In the genomic region with DNA sequence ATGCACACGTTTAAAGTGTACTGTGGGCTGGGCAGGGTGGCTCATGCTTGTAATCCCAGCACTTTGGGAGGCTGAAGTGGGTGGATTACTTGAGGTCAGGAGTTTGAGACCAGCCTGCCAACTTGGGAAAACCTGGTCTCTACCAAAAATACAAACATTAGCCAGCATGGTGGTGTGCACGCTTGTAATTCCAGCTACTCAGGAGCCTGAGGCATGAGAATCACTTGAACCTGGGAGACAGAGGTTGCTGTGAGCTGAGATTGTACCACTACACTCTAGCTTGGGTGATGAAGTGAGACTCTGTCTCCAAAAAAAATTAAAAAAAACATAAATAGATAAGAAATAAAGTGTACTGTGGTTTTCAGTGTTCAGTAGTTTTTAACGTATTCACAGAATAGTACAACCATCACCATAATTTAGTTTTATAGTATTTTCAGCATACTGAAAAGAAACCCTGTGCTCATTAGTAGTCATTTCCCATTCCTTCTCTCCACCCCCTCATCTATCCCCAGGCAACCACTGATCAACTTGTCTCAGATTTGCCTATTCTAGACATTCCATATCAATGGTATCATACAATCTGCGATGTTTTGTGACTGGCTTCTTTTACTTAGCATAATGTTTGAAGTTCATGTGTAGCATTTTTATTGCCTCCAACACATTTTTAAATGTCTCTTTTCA, we compare ENCODE assay signal across 11 cellular contexts. TPM values are rescaled to one million over a fixed set of nuclear protein-coding genes. Genes with fewer than 3 reads are reported as not detected.
DNase-seq lines count a peak whose midpoint lies in the region; ATAC-seq, FAIRE-seq and TF ChIP-seq lines count a peak whose summit lies in the region.
"Had no signal": no experiment of that assay in that cellular context is flagged by ENCODE, and none has a peak within 500 bp of the region (broad histone marks: within the 10 kb centered on the region; RNA-seq: fewer than 3 reads in every experiment).

No MANE protein-coding gene starts in this region.

- H3K4me2 ChIP-seq in smooth muscle cell: peak overlapping the region; percentile 69

- H3F3A ChIP-seq in smooth muscle cell (ENCODE audit: low read depth): peaks cover 3% of the 10 kb centered on the region

- intact Hi-C loops in kidney (cut with DNase I): no loop called here

- FAIRE-seq in kidney (lab: Jason Lieb, UNC): no peak

- H3K9ac ChIP-seq in smooth muscle cell (ENCODE audit: low read depth) (peak overlapping the region; percentile 80), kidney (ENCODE audit: low read length in 2 of 2) (no peak overlapping the region)

- peaks cover 76% of the 10 kb centered on the region for H4K20me1 ChIP-seq in smooth muscle cell (ENCODE audit: low read depth)

- peaks cover 80% of the 10 kb centered on the region for H3K79me2 ChIP-seq in smooth muscle cell (ENCODE audit: low read depth)

- WGBS in smooth muscle cell (ENCODE audit: low lambda C conversion rate): 39% methylated on average over 4 of the region's 4 CpGs

- H3K4me3 ChIP-seq in smooth muscle cell (no peak overlapping the region), kidney (ENCODE audit: low read length in 2 of 2) (no peak overlapping the region)

- H3K36me3 ChIP-seq in smooth muscle cell (ENCODE audit: low read depth) (no peaks in the 10 kb centered on the region), kidney (ENCODE audit: control insufficient read depth in 1 of 2, insufficient read depth in 2 of 2, low read length in 2 of 2) (no peaks in the 10 kb centered on the region)

- H3K4me1 ChIP-seq in foreskin keratinocyte (peaks cover 10% of the 10 kb centered on the region), smooth muscle cell (ENCODE audit: low read depth) (peaks cover 8% of the 10 kb centered on the region), kidney (ENCODE audit: control insufficient read depth in 1 of 2, insufficient read depth in 1 of 2, low read depth in 1 of 2, low read length in 2 of 2) (peaks cover 2 to 3% of the 10 kb centered on the region in 2 donors)

- no peak overlapping the region for H2AFZ ChIP-seq in smooth muscle cell (ENCODE audit: low read depth)

- ATAC-seq in foreskin keratinocyte (peak; percentile 99), HG02852 (IDR thresholded peaks at IDR 0.05; ENCODE audit: unreplicated experiment) (no peak)
- ATAC-seq: stimulated activated naive CD8-positive, alpha-beta T cell treated with anti-CD3 and anti-CD28 coated beads, Interleukin-15, Interleukin-2, amounts not matched to agents 100 U/mL and 50 U/mL, for 24 hours had no signal

- H3K27ac ChIP-seq in foreskin keratinocyte: peak overlapping the region; percentile 49
- H3K27ac ChIP-seq in smooth muscle cell (ENCODE audit: low read depth): peak overlapping the region; percentile 95
- no peak overlapping the region for H3K27ac ChIP-seq in kidney (ENCODE audit: low read depth in 2 of 2, low read length in 2 of 2)

- H3K27me3 ChIP-seq in foreskin keratinocyte (no peaks in the 10 kb centered on the region), smooth muscle cell (ENCODE audit: low read depth) (no peaks in the 10 kb centered on the region)

- DNase-seq in HCEC 1CT (peak; percentile 61), amniotic stem cell (lab: John Stamatoyannopoulos, UW) (peak; percentile 30), foreskin keratinocyte (peak; percentile 80 to 91), smooth muscle cell (lab: John Stamatoyannopoulos, UW; ENCODE audit: unreplicated experiment) (no peak), NCI-H1105 (lab: John Stamatoyannopoulos, UW) (no peak), kidney (no peak)
- no peak for DNase-seq in stimulated activated CD4-positive, alpha-beta T cell treated with anti-CD3 and anti-CD28 coated beads, Interleukin-12 subunit alpha, Interleukin-12 subunit beta, amount 100 ng/mL, for 4 hours
- DNase-seq: NCI-H1092; stimulated activated CD4-positive, alpha-beta T cell treated with anti-CD3 and anti-CD28 coated beads, Interleukin-1b, Interleukin-23, amount 100 ng/mL, for 48 hours; stimulated activated naive CD8-positive, alpha-beta T cell treated with anti-CD3 and anti-CD28 coated beads, Interleukin-15, Interleukin-2, amounts not matched to agents 100 U/mL and 50 U/mL, for 24 hours had no signal

- H3K9me3 ChIP-seq in smooth muscle cell (replicated peaks; ENCODE audit: low read depth): no peaks in the 10 kb centered on the region
- no peaks in the 10 kb centered on the region for H3K9me3 ChIP-seq in kidney (ENCODE audit: control insufficient read depth in 1 of 2, low read length in 2 of 2)

- TF ChIP-seq CTCF in foreskin keratinocyte (conservative IDR thresholded peaks at IDR 0.05) (no peak), smooth muscle cell (IDR thresholded peaks at IDR 0.05; ENCODE audit: borderline replicate concordance, insufficient read depth, poor library complexity, severe bottlenecking) (no peak), kidney (IDR thresholded peaks at IDR 0.05; ENCODE audit: borderline replicate concordance, extremely low read depth, insufficient read depth) (no peak)

RNA-seq across cellular contexts. Expression of a gene that starts 19.1 kb away (rescaled TPM):
- total RNA-seq in foreskin keratinocyte (65.0 and 68.2 TPM in 2 replicates), smooth muscle cell (113 and 143 TPM in 2 replicates), kidney (69.1 TPM)
- polyA plus RNA-seq in foreskin keratinocyte (17.5 and 25.7 TPM in 2 replicates), smooth muscle cell (43.7 and 46.4 TPM in 2 replicates), kidney (ENCODE audit: insufficient read depth, low read depth, low replicate concordance) (23.6 TPM)

Comparison
In these comparisons a context has a peak if more than half of its experiments do, and no peak if none do; other contexts are left out.
1. DNase-seq: peak in HCEC 1CT (single experiment), amniotic stem cell (single experiment) and foreskin keratinocyte (2 of 2); none in smooth muscle cell (single experiment), NCI-H1105 (single experiment), kidney (single experiment) and stimulated activated CD4-positive, alpha-beta T cell treated with anti-CD3 and anti-CD28 coated beads, Interleukin-12 subunit alpha, Interleukin-12 subunit beta, amount 100 ng/mL, for 4 hours (single experiment).
2. H3K27ac ChIP-seq: peak in foreskin keratinocyte (single experiment) and smooth muscle cell (single experiment); none in kidney (0 of 2).